Comparison of ENCODE assay signal across 15 cellular contexts in the genomic region with DNA sequence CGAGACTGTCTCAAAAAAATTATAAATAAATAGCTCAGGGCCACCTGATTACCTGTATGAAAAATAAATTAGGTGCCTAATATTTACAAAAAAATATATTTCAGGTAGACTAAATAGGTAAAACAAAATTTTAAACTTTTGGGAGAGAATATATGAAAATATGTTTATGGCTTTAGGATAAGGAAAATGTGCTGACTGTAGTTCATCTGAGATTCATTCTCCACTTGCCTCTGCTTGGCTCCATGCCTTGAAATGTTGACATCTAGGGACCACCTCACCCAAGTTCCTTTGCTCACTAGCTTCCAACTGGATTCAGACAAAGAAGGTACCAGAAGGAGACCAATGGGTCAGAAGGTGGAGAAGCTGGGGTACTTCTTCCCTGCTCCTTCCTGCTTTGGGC.
"Had no signal": no experiment of that assay in that cellular context is flagged by ENCODE, and none has a peak within 500 bp of the region (broad histone marks: within the 10 kb centered on the region; RNA-seq: fewer than 3 reads in every experiment).

No MANE protein-coding gene starts in this region.

- H3K27ac ChIP-seq: body of pancreas, hepatocyte, pancreas, tibial nerve, uterus had no signal

- H3K27ac Mint-ChIP-seq: activated CD4-positive, alpha-beta T cell treated with anti-CD3 and anti-CD28 coated beads, Interleukin-2, amount 10 ng/mL, durations not matched to agents 24 days and 14 days; activated naive CD4-positive, alpha-beta T cell treated with anti-CD3 and anti-CD28 coated beads, Interleukin-2, amount 10 ng/mL, durations not matched to agents 7 days and 5 days; WTC11 had no signal

- H2AFZ ChIP-seq: hepatocyte had no signal

- H3K36me3 Mint-ChIP-seq: WTC11 had no signal

- FAIRE-seq: colon, pancreas, TTC549 had no signal

- H3K27me3 ChIP-seq: body of pancreas, hepatocyte, pancreas, tibial nerve, uterus had no signal

- H3K9me3 Mint-ChIP-seq: activated CD4-positive, alpha-beta T cell treated with anti-CD3 and anti-CD28 coated beads, Interleukin-2, amount 10 ng/mL, durations not matched to agents 24 days and 14 days; activated naive CD4-positive, alpha-beta T cell treated with anti-CD3 and anti-CD28 coated beads, Interleukin-2, amount 10 ng/mL, durations not matched to agents 7 days and 5 days; WTC11 had no signal

- DNase-seq: activated CD4-positive, alpha-beta T cell treated with anti-CD3 and anti-CD28 coated beads, Interleukin-2, amount 10 ng/mL, durations not matched to agents 24 days and 14 days; activated naive CD4-positive, alpha-beta T cell treated with anti-CD3 and anti-CD28 coated beads, Interleukin-2, amount 10 ng/mL, durations not matched to agents 7 days and 5 days; amniotic stem cell; body of pancreas; caudate nucleus; islet precursor cell; pancreas; stimulated activated CD4-positive, alpha-beta T cell treated with anti-CD3 and anti-CD28 coated beads, Interleukin-1b, Interleukin-23, amount 100 ng/mL, for 48 hours; uterus had no signal

- H3K9me3 ChIP-seq: body of pancreas, pancreas, tibial nerve, uterus had no signal

- H3K4me1 ChIP-seq: body of pancreas, uterus had no signal

- H3K4me3 Mint-ChIP-seq: activated CD4-positive, alpha-beta T cell treated with anti-CD3 and anti-CD28 coated beads, Interleukin-2, amount 10 ng/mL, durations not matched to agents 24 days and 14 days; activated naive CD4-positive, alpha-beta T cell treated with anti-CD3 and anti-CD28 coated beads, Interleukin-2, amount 10 ng/mL, durations not matched to agents 7 days and 5 days; WTC11 had no signal

- ATAC-seq: body of pancreas, esophagus mucosa, pancreas, WTC11 had no signal

- H3K4me3 ChIP-seq: body of pancreas, hepatocyte, pancreas, tibial nerve, uterus had no signal

- H3K27me3 Mint-ChIP-seq: activated CD4-positive, alpha-beta T cell treated with anti-CD3 and anti-CD28 coated beads, Interleukin-2, amount 10 ng/mL, durations not matched to agents 24 days and 14 days; activated naive CD4-positive, alpha-beta T cell treated with anti-CD3 and anti-CD28 coated beads, Interleukin-2, amount 10 ng/mL, durations not matched to agents 7 days and 5 days had no signal

- H3K79me2 ChIP-seq: hepatocyte had no signal

- H3K4me2 ChIP-seq: hepatocyte had no signal

- H3K36me3 ChIP-seq: pancreas, tibial nerve, uterus had no signal
